ENCODE assay signal across 15 cellular contexts in the genomic region with DNA sequence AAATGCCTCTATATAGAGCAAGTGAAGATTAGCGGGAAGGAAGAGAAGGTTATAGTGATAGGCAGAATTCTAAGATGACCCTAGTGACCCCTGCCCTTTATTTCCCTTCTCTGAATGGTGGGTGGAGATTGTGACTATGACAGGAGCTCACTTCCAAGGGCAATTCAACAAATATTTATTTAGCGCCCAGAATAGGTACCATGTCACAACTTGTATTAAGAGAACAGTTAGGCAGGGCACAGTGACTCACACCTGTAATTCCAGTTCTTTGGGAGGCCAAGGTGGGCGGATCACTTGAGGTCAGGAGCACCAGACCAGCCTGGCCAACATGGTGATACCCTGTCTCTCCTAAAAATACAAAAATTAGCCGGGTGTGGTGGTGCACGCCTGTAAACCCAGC.
"Had no signal": no experiment of that assay in that cellular context is flagged by ENCODE, and none has a peak within 500 bp of the region (broad histone marks: within the 10 kb centered on the region; RNA-seq: fewer than 3 reads in every experiment).

No MANE protein-coding gene starts in this region.

- H3K4me3 ChIP-seq: cardiac muscle cell, smooth muscle cell, testis, upper lobe of right lung had no signal

- ATAC-seq: left lobe of liver, sciatic nerve, upper lobe of right lung had no signal

- H3K4me1 ChIP-seq: parathyroid adenoma, testis, upper lobe of right lung had no signal

- H3K36me3 ChIP-seq: cardiac muscle cell, upper lobe of right lung had no signal

- H3K27me3 ChIP-seq: cardiac muscle cell, testis, upper lobe of right lung had no signal

- H3K27ac ChIP-seq: cardiac muscle cell, parathyroid adenoma, testis, upper lobe of right lung had no signal

- DNase-seq: activated CD4-positive, alpha-beta T cell treated with anti-CD3 and anti-CD28 coated beads, Interleukin-2, amount 50 U/mL, for 4 hours; activated gamma-delta T cell treated with Interleukin-2 at 50 U/mL for 16 hours; dermis blood vessel endothelial cell; effector memory CD4-positive, alpha-beta T cell; foreskin melanocyte; glutamatergic neuron; midbrain; stimulated activated CD4-positive, alpha-beta T cell treated with anti-CD3 and anti-CD28 coated beads, Interleukin-4, amount 100 ng/mL, for 1 hour; testis; upper lobe of right lung had no signal

- H3K9me3 ChIP-seq: testis, upper lobe of right lung had no signal
